Comparison of ENCODE assay signal across 8 cellular contexts in genomic region chr3:179196098-179196497, GRCh38. TPM values are rescaled to one million over a fixed set of nuclear protein-coding genes. Genes with fewer than 3 reads are reported as not detected.
DNase-seq lines count a peak whose midpoint lies in the region; ATAC-seq, FAIRE-seq and TF ChIP-seq lines count a peak whose summit lies in the region.

No MANE protein-coding gene starts in this region.

- no peak overlapping the region for H4K8ac ChIP-seq in IMR-90 (ENCODE audit: low read depth in 2 of 2, low read length in 2 of 2)

- no peak overlapping the region for H3K23ac ChIP-seq in IMR-90 (ENCODE audit: low read depth, low read length)

- 0 out of 2 replicates have a peak overlapping the region, but pooled peaks have one; percentile 69 for H3K4me2 ChIP-seq in IMR-90 (ENCODE audit: low read depth, low read length)

- H3K27ac ChIP-seq in IMR-90 (ENCODE audit: insufficient read depth, low read length) (no peak overlapping the region), caudate nucleus (ENCODE audit: low read depth, low read length) (no peak overlapping the region)

- H3K4ac ChIP-seq in IMR-90 (ENCODE audit: low read depth, low read length): no peak overlapping the region

- H3K56ac ChIP-seq in IMR-90 (ENCODE audit: extremely low read depth, insufficient read depth, low read length): no peak overlapping the region

- H3K36me3 Mint-ChIP-seq in CD14-positive monocyte (peaks cover 11 to 15% of the 10 kb centered on the region in 2 donors), mesothelial cell of epicardium (peaks cover 13% of the 10 kb centered on the region)

- dilution Hi-C loops in IMR-90 (cut with HindIII; ENCODE audit: low sequenced_read_pairs, unreplicated experiment): no loop called here

- H4K5ac ChIP-seq in IMR-90 (ENCODE audit: low read depth, low read length): no peak overlapping the region

- no peak overlapping the region for H2BK120ac ChIP-seq in IMR-90 (ENCODE audit: low read depth, low read length)

- no peak overlapping the region for H2AK5ac ChIP-seq in IMR-90 (ENCODE audit: low read depth, low read length)

- peaks cover 27 to 29% of the 10 kb centered on the region in 2 experiments for H3K79me1 ChIP-seq in IMR-90 (ENCODE audit: low read depth in 1 of 2, low read length in 2 of 2)

- CTCF ChIA-PET in IMR-90 (lab: Yijun Ruan, JAX): interaction anchor here (0.6 kb wide), 1 partner anchor 126 kb away, joined by 3 read pairs; no protein-coding TSS in a partner anchor

- in situ Hi-C loops in IMR-90 (cut with MboI; ENCODE audit: low sequenced_read_pairs): no loop called here

- no peak overlapping the region for H2BK20ac ChIP-seq in IMR-90 (ENCODE audit: low read depth, low read length)

- no peak overlapping the region for H3K18ac ChIP-seq in IMR-90 (ENCODE audit: low read depth, low read length)

- peak overlapping the region; percentile 27 for H2BK5ac ChIP-seq in IMR-90 (ENCODE audit: low read depth, low read length, poor library complexity, severe bottlenecking)

- H3K4me1 Mint-ChIP-seq in CD14-positive monocyte (peaks cover 9% of the 10 kb centered on the region), mesothelial cell of epicardium (peaks cover 35% of the 10 kb centered on the region)

- BruUV-seq in IMR-90 (replicated peaks; lab: Mats Ljungman, UMichigan): no TSS peak

- H3K9me3 Mint-ChIP-seq in CD14-positive monocyte (no peaks in the 10 kb centered on the region), mesothelial cell of epicardium (peaks cover 6% of the 10 kb centered on the region)

- no peaks in the 10 kb centered on the region for H3K36me3 ChIP-seq in IMR-90 (ENCODE audit: control insufficient read depth, insufficient read depth, low read length)

- ATAC-seq in GM21529 (IDR thresholded peaks at IDR 0.05; ENCODE audit: unreplicated experiment): peak; percentile 93
- peak; percentile 84 for ATAC-seq in IMR-90 (ENCODE audit: low read depth)

- H3K4me3 Mint-ChIP-seq in CD14-positive monocyte: no peak overlapping the region
- H3K4me3 Mint-ChIP-seq in mesothelial cell of epicardium: no peak overlapping the region

- POLR2A ChIA-PET in IMR-90 (lab: Charles Lee; ENCODE audit: unreplicated experiment): no interaction called here

- WGBS in IMR-90 (ENCODE audit: extremely low coverage in 2 of 2, insufficient read length in 1 of 2), 2 experiments: no CpG with 5 or more reads among the region's 1 CpG

- H3K9me3 ChIP-seq in IMR-90 (ENCODE audit: control insufficient read depth, insufficient read depth, low read length): no peaks in the 10 kb centered on the region

- TF ChIP-seq RAD21 in IMR-90 (IDR thresholded peaks at IDR 0.05; ENCODE audit: low read length): no peak

- no peak overlapping the region for H2AFZ ChIP-seq in IMR-90 (replicated peaks; ENCODE audit: low read length, poor library complexity)

- H3K9ac ChIP-seq in IMR-90 (ENCODE audit: low read depth, low read length): no peak overlapping the region

- no peak for DNase-seq in GM12892 (ENCODE audit: insufficient read length)
- DNase-seq in IMR-90: peak; percentile 89
- peak; percentile 94 for DNase-seq in fibroblast of peridontal ligament (ENCODE audit: extremely low read depth)
- no peak for DNase-seq in CD14-positive monocyte (ENCODE audit: low spot score)
- DNase-seq in mesothelial cell of epicardium (ENCODE audit: low spot score in 2 of 2, unreplicated experiment in 2 of 2): no peak
- no peak for DNase-seq in GDM1 (lab: John Stamatoyannopoulos, UW)
- DNase-seq in caudate nucleus (lab: John Stamatoyannopoulos, UW): no peak

- no peak overlapping the region for H3K4me3 ChIP-seq in IMR-90 (ENCODE audit: insufficient read depth, low read depth, low read length)

- H3K27me3 ChIP-seq in IMR-90 (ENCODE audit: control insufficient read depth, insufficient read depth, low read length): no peaks in the 10 kb centered on the region

- H3K9me1 ChIP-seq in IMR-90 (ENCODE audit: insufficient read depth, low read length): no peaks in the 10 kb centered on the region; the same call in 1 of the 2 replicates

- peak; percentile 58 for FAIRE-seq in GM12892 (lab: Jason Lieb, UNC)

- no peak overlapping the region for H2AK9ac ChIP-seq in IMR-90 (replicated peaks; ENCODE audit: low read depth, low read length, poor library complexity)

- H3K4me1 ChIP-seq in IMR-90 (ENCODE audit: control insufficient read depth, insufficient read depth, low read length): peaks cover 5% of the 10 kb centered on the region

- H3K14ac ChIP-seq in IMR-90 (replicated peaks; ENCODE audit: low read depth, low read length): no peak overlapping the region

- TF ChIP-seq CTCF in IMR-90 (conservative IDR thresholded peaks at IDR 0.05; ENCODE audit: low read depth, low read length) (no peak), CD14-positive monocyte (IDR thresholded peaks at IDR 0.05) (no peak), mesothelial cell of epicardium (IDR thresholded peaks at IDR 0.05; ENCODE audit: unreplicated experiment) (no peak)

- H3K27ac Mint-ChIP-seq in CD14-positive monocyte (no peak overlapping the region), mesothelial cell of epicardium (no peak overlapping the region)

- H3K27me3 Mint-ChIP-seq in CD14-positive monocyte (ENCODE audit: low read depth in 3 of 3) (no peaks in the 10 kb centered on the region), mesothelial cell of epicardium (ENCODE audit: low read depth) (no peaks in the 10 kb centered on the region)

- H4K20me1 ChIP-seq in IMR-90 (ENCODE audit: insufficient read depth, low read length): peaks cover 7% of the 10 kb centered on the region; the same call in 1 of the 2 replicates

- no peak overlapping the region for H4K91ac ChIP-seq in IMR-90 (ENCODE audit: insufficient read depth, low read depth, low read length)

- no peak overlapping the region for H2BK15ac ChIP-seq in IMR-90 (ENCODE audit: low read depth, low read length)

- intact Hi-C loops in IMR-90 (cut with micrococcal nuclease) (loop anchor here (5.0 kb wide), 1 partner anchor 49 kb away; the partner anchor contains the start of gene PIK3CA), CD14-positive monocyte (cut with micrococcal nuclease) (no loop called here)

- TF ChIP-seq POLR2A in GM12892 (IDR thresholded peaks at IDR 0.05; ENCODE audit: low read depth, low read length): no peak
- no peak for TF ChIP-seq POLR2A in IMR-90 (IDR thresholded peaks at IDR 0.05; ENCODE audit: low read depth, low read length)

TF ChIP-seq in IMR-90, 13 proteins besides CTCF, POLR2A, EP300 and RAD21:
- TF ChIP-seq CEBPB (IDR thresholded peaks at IDR 0.05; ENCODE audit: low read depth, low read length) (0 out of 2 replicates have a peak, but pooled peaks have one; percentile 8), USF2 (IDR thresholded peaks at IDR 0.05; ENCODE audit: low read depth, low read length) (no peak), RCOR1 (IDR thresholded peaks at IDR 0.05; ENCODE audit: insufficient replicate concordance, low read length) (peak; percentile 63)

RNA-seq across cellular contexts. Expression of gene PIK3CA, which starts 47.9 kb away (rescaled TPM):
- polyA plus RNA-seq in GM12892 (2012; ENCODE audit: missing spikeins): 12.9 TPM
- total RNA-seq in IMR-90 (2012; rRNA removed) (22.4 and 28.6 TPM in 2 replicates), mesothelial cell of epicardium (20.4 to 23.0 TPM (median 22.4 TPM) in 3 replicates)
- polyA plus RNA-seq in IMR-90 (2012; rRNA removed) (4.1 and 5.7 TPM in 2 replicates), CD14-positive monocyte (1 to 10 TPM; 9.4 to 9.5 TPM)
- polyA plus RNA-seq in IMR-90 (2012; cell fraction: cytosol; rRNA removed): 0.62 and 0.86 TPM in 2 replicates
- 0.70 and 7.1 TPM in 2 replicates for polyA plus RNA-seq in IMR-90 (2012; cell fraction: nucleus; rRNA removed; ENCODE audit: low replicate concordance)

RNA-seq across cellular contexts. Expression of gene KCNMB3, which starts 54.8 kb away (rescaled TPM):
- polyA plus RNA-seq in GM12892 (2012; ENCODE audit: missing spikeins): 4.6 TPM
- 0.72 and 0.83 TPM in 2 replicates for total RNA-seq in IMR-90 (2012; rRNA removed)
- polyA plus RNA-seq in IMR-90 (2012; rRNA removed): 0.59 and 1.2 TPM in 2 replicates
- polyA plus RNA-seq in IMR-90 (2012; cell fraction: cytosol; rRNA removed): 0.21 and 0.22 TPM in 2 replicates
- 1.5 and 6.2 TPM in 2 replicates for polyA plus RNA-seq in IMR-90 (2012; cell fraction: nucleus; rRNA removed; ENCODE audit: low replicate concordance)
- under 1 TPM in 1 of 2 donors, not detected in 1; 0.14 TPM for polyA plus RNA-seq in CD14-positive monocyte
- 4.1 to 5.2 TPM (median 4.9 TPM) in 3 replicates for total RNA-seq in mesothelial cell of epicardium

Comparison
In these comparisons a context has a peak if more than half of its experiments do, and no peak if none do; other contexts are left out.
1. DNase-seq: peak in IMR-90 (single experiment) and fibroblast of peridontal ligament (single experiment); none in GM12892 (single experiment), CD14-positive monocyte (single experiment), mesothelial cell of epicardium (0 of 2), GDM1 (single experiment) and caudate nucleus (0 of 61).